15 cellular contexts compared by ENCODE assay signal in genomic region chr21:33244082-33244780, GRCh38. TPM values are rescaled to one million over a fixed set of nuclear protein-coding genes. Genes with fewer than 3 reads are reported as not detected.
A peak's percentile ranks its signal among the peaks of the same experiment; 100 is the strongest.
DNase-seq lines count a peak whose midpoint lies in the region; TF ChIP-seq lines count a peak whose summit lies in the region.
"Had no signal": no experiment of that assay in that cellular context is flagged by ENCODE, and none has a peak within 500 bp of the region (broad histone marks: within the 10 kb centered on the region; RNA-seq: fewer than 3 reads in every experiment).

No MANE protein-coding gene starts in this region.

- H3K27me3 ChIP-seq in spleen (replicated peaks in 1 of 7) (no peaks in the 10 kb centered on the region), MM.1S (replicated peaks; ENCODE audit: insufficient read depth, low read length) (no peaks in the 10 kb centered on the region)
- H3K27me3 ChIP-seq: ascending aorta, tibial artery had no signal

- WGBS in spleen, 5 donors = 35 to 52% (median 43%) methylated on average over 6 of the region's 6 CpGs

- peak overlapping the region; percentile 93 for H3K27ac Mint-ChIP-seq in activated CD4-positive, alpha-beta T cell treated with anti-CD3 and anti-CD28 coated beads, Interleukin-2, amount 10 ng/mL, durations not matched to agents 24 days and 14 days
- H3K27ac Mint-ChIP-seq in dendritic cell treated with granulocyte-macrophage colony-stimulating factor and Interleukin-4, amounts not matched to agents 40 ng/mL and 50 ng/mL, for 4 days = peak overlapping the region; percentile 75

- H3K27ac ChIP-seq in spleen (peak overlapping the region in 7 of 8 donors; percentile 42 to 78 (median 69)), MM.1S (ENCODE audit: low read length) (no peak overlapping the region)
- H3K27ac ChIP-seq: A549, ascending aorta, tibial artery had no signal

- no peak for TF ChIP-seq CTCF in spleen (IDR thresholded peaks at IDR 0.05 in 8 of 11, conservative IDR thresholded peaks at IDR 0.05 in 3 of 11)
- TF ChIP-seq CTCF in MM.1S (IDR thresholded peaks at IDR 0.05; ENCODE audit: low read length) = no peak

- peak overlapping the region; percentile 73 for H3K4me3 Mint-ChIP-seq in activated CD4-positive, alpha-beta T cell treated with anti-CD3 and anti-CD28 coated beads, Interleukin-2, amount 10 ng/mL, durations not matched to agents 24 days and 14 days
- no peak overlapping the region for H3K4me3 Mint-ChIP-seq in dendritic cell treated with granulocyte-macrophage colony-stimulating factor and Interleukin-4, amounts not matched to agents 40 ng/mL and 50 ng/mL, for 4 days

- H4K20me1 ChIP-seq in MM.1S (ENCODE audit: insufficient read depth, low read length) = no peaks in the 10 kb centered on the region

- H3K4me3 ChIP-seq in spleen = no peak overlapping the region
- H3K4me3 ChIP-seq in MM.1S (ENCODE audit: low read length) = no peak overlapping the region
- H3K4me3 ChIP-seq: A549, ascending aorta, tibial artery had no signal

- H3K4me2 ChIP-seq in MM.1S (ENCODE audit: low read depth, low read length) = no peak overlapping the region
- H3K4me2 ChIP-seq: A549 had no signal

- H3K36me3 ChIP-seq in spleen = peaks cover 3 to 75% (median 52%) of the 10 kb centered on the region in 6 donors
- H3K36me3 ChIP-seq in MM.1S (replicated peaks; ENCODE audit: insufficient read depth, low read length) = peaks cover 39% of the 10 kb centered on the region

- no peak for TF ChIP-seq POLR2A in spleen (IDR thresholded peaks at IDR 0.05)

- H3K36me3 Mint-ChIP-seq in activated CD4-positive, alpha-beta T cell treated with anti-CD3 and anti-CD28 coated beads, Interleukin-2, amount 10 ng/mL, durations not matched to agents 24 days and 14 days (ENCODE audit: low read depth) = peaks cover 69% of the 10 kb centered on the region
- H3K36me3 Mint-ChIP-seq in dendritic cell treated with granulocyte-macrophage colony-stimulating factor and Interleukin-4, amounts not matched to agents 40 ng/mL and 50 ng/mL, for 4 days (ENCODE audit: low read depth) = peaks cover 74% of the 10 kb centered on the region

- no peak overlapping the region for H3K9ac ChIP-seq in MM.1S (ENCODE audit: low read length)

- no peaks in the 10 kb centered on the region for H3K9me3 ChIP-seq in spleen
- no peaks in the 10 kb centered on the region for H3K9me3 ChIP-seq in MM.1S (replicated peaks; ENCODE audit: insufficient read depth, low read length)
- H3K9me3 ChIP-seq: A549, ascending aorta, tibial artery had no signal

- no peaks in the 10 kb centered on the region for H3K9me2 ChIP-seq in MM.1S (replicated peaks; ENCODE audit: insufficient read depth, low read length)

- intact Hi-C loops in activated CD4-positive, alpha-beta T cell treated with anti-CD3 and anti-CD28 coated beads, Interleukin-2, amount 10 ng/mL, durations not matched to agents 24 days and 14 days (cut with micrococcal nuclease) = loop anchor here (1.0 kb wide), 1 partner anchor 11 kb away; no protein-coding TSS in a partner anchor
- intact Hi-C loops in dendritic cell treated with granulocyte-macrophage colony-stimulating factor and Interleukin-4, amounts not matched to agents 40 ng/mL and 50 ng/mL, for 4 days (cut with micrococcal nuclease) = loop anchor here (10.0 kb wide), 1 partner anchor 201 kb away; no protein-coding TSS in a partner anchor
- intact Hi-C loops in spleen (cut with DNase I; ENCODE audit: low total_unique reads) = no loop called here

- peaks cover 60% of the 10 kb centered on the region for H3K4me1 Mint-ChIP-seq in activated CD4-positive, alpha-beta T cell treated with anti-CD3 and anti-CD28 coated beads, Interleukin-2, amount 10 ng/mL, durations not matched to agents 24 days and 14 days
- peaks cover 44% of the 10 kb centered on the region for H3K4me1 Mint-ChIP-seq in dendritic cell treated with granulocyte-macrophage colony-stimulating factor and Interleukin-4, amounts not matched to agents 40 ng/mL and 50 ng/mL, for 4 days (ENCODE audit: low read depth)

- H3K4me1 ChIP-seq in spleen (peaks cover 1 to 87% (median 47%) of the 10 kb centered on the region in 6 donors), MM.1S (ENCODE audit: low read length) (peaks cover 27% of the 10 kb centered on the region)
- H3K4me1 ChIP-seq: A549, ascending aorta, tibial artery had no signal

- peaks cover 86% of the 10 kb centered on the region for H3K79me2 ChIP-seq in MM.1S (ENCODE audit: low read length)

- H3K9me3 Mint-ChIP-seq in activated CD4-positive, alpha-beta T cell treated with anti-CD3 and anti-CD28 coated beads, Interleukin-2, amount 10 ng/mL, durations not matched to agents 24 days and 14 days = no peaks in the 10 kb centered on the region
- no peaks in the 10 kb centered on the region for H3K9me3 Mint-ChIP-seq in dendritic cell treated with granulocyte-macrophage colony-stimulating factor and Interleukin-4, amounts not matched to agents 40 ng/mL and 50 ng/mL, for 4 days

- no peak for DNase-seq in activated CD4-positive, alpha-beta T cell treated with anti-CD3 and anti-CD28 coated beads, Interleukin-2, amount 10 ng/mL, durations not matched to agents 24 days and 14 days
- no peak for DNase-seq in activated CD4-positive, alpha-beta T cell treated with anti-CD3 and anti-CD28 coated beads for 4 hours
- peak; percentile 38 for DNase-seq in OCI-M1 (lab: John Stamatoyannopoulos, UW)
- no peak for DNase-seq in spleen
- DNase-seq in NCI-H2107 treated with DMSO at 0.1 percent for 48 hours (lab: John Stamatoyannopoulos, UW; ENCODE audit: unreplicated experiment) = no peak
- DNase-seq in A172 (ENCODE audit: low spot score) = no peak
- DNase-seq in MM.1S = no peak
- DNase-seq: DMS79, head of caudate nucleus, KG1, mammary epithelial cell, tibial artery had no signal

- H3F3A ChIP-seq in MM.1S (ENCODE audit: insufficient read depth, low read length) = peaks cover 2% of the 10 kb centered on the region

- no peaks in the 10 kb centered on the region for H3K27me3 Mint-ChIP-seq in activated CD4-positive, alpha-beta T cell treated with anti-CD3 and anti-CD28 coated beads, Interleukin-2, amount 10 ng/mL, durations not matched to agents 24 days and 14 days
- H3K27me3 Mint-ChIP-seq in dendritic cell treated with granulocyte-macrophage colony-stimulating factor and Interleukin-4, amounts not matched to agents 40 ng/mL and 50 ng/mL, for 4 days = no peaks in the 10 kb centered on the region

- H2AFZ ChIP-seq in MM.1S (ENCODE audit: low read length) = no peak overlapping the region

RNA-seq across cellular contexts. Expression of gene IFNAR2, which starts 14.5 kb away (rescaled TPM):
- 35.2 and 36.7 TPM in 2 replicates for total RNA-seq in activated CD4-positive, alpha-beta T cell treated with anti-CD3 and anti-CD28 coated beads, Interleukin-2, amount 10 ng/mL, durations not matched to agents 24 days and 14 days
- 100 to 1,000 TPM in 2 of 7 donors, 10 to 100 TPM in 5; 54.7 to 124 (median 86.8) TPM for total RNA-seq in spleen
- 10 to 100 TPM; 20.4 to 22.3 (median 22.0) TPM for polyA plus RNA-seq in spleen
- 3.6 and 10.4 TPM in 2 replicates for total RNA-seq in A172 (2014; rRNA removed; shearing (Covaris generic))

RNA-seq across cellular contexts. Expression of gene IL10RB, which starts 21.9 kb away (rescaled TPM):
- total RNA-seq in activated CD4-positive, alpha-beta T cell treated with anti-CD3 and anti-CD28 coated beads, Interleukin-2, amount 10 ng/mL, durations not matched to agents 24 days and 14 days = 21.1 and 24.0 TPM in 2 replicates
- total RNA-seq in spleen = 10 to 100 TPM; 44.1 to 89.7 (median 60.7) TPM
- polyA plus RNA-seq in spleen = 10 to 100 TPM; 25.4 to 29.6 (median 29.3) TPM
- total RNA-seq in A172 (2014; rRNA removed; shearing (Covaris generic)) = 64.9 and 67.7 TPM in 2 replicates
